ENCODE assay signal across 15 cellular contexts in the genomic region with DNA sequence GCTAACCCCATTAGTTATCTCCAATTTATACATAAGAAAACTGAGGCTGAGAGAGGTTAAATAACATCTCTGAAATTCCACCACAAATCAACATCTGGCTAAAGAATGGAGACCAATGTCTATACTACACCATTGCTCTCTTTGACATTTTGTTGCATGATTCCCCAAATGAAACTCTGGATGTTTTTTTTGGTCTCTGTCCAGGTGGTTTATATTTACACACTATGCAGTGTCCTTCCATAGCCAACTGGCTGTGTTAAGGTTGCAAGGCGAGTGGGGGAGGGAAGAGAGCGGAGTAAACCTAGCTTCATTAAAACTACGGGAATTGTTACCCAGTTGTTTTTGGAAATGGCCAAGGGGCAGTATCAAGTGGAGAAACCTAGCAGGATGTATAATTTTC.
"Had no signal": no experiment of that assay in that cellular context is flagged by ENCODE, and none has a peak within 500 bp of the region (broad histone marks: within the 10 kb centered on the region; RNA-seq: fewer than 3 reads in every experiment).

No MANE protein-coding gene starts in this region.

- H3K27me3 ChIP-seq: gastrocnemius medialis, heart right ventricle, sigmoid colon, upper lobe of right lung had no signal

- H3K9me3 Mint-ChIP-seq: activated CD4-positive, alpha-beta T cell treated with anti-CD3 and anti-CD28 coated beads, Interleukin-2, amount 10 ng/mL, durations not matched to agents 24 days and 14 days; activated naive CD4-positive, alpha-beta T cell treated with anti-CD3 and anti-CD28 coated beads for 36 hours; central memory CD8-positive, alpha-beta T cell; dendritic cell treated with granulocyte-macrophage colony-stimulating factor and Interleukin-4, amounts not matched to agents 40 ng/mL and 50 ng/mL, for 4 days; nephron progenitor cell; WTC11 had no signal

- H3K36me3 ChIP-seq: gastrocnemius medialis, heart right ventricle, sigmoid colon, upper lobe of right lung had no signal

- H3K27me3 Mint-ChIP-seq: activated CD4-positive, alpha-beta T cell treated with anti-CD3 and anti-CD28 coated beads, Interleukin-2, amount 10 ng/mL, durations not matched to agents 24 days and 14 days; dendritic cell treated with granulocyte-macrophage colony-stimulating factor and Interleukin-4, amounts not matched to agents 40 ng/mL and 50 ng/mL, for 4 days had no signal

- H3K4me3 Mint-ChIP-seq: activated CD4-positive, alpha-beta T cell treated with anti-CD3 and anti-CD28 coated beads, Interleukin-2, amount 10 ng/mL, durations not matched to agents 24 days and 14 days; activated naive CD4-positive, alpha-beta T cell treated with anti-CD3 and anti-CD28 coated beads for 36 hours; central memory CD8-positive, alpha-beta T cell; dendritic cell treated with granulocyte-macrophage colony-stimulating factor and Interleukin-4, amounts not matched to agents 40 ng/mL and 50 ng/mL, for 4 days; nephron progenitor cell; WTC11 had no signal

- H3K36me3 Mint-ChIP-seq: WTC11 had no signal

- DNase-seq: activated CD4-positive, alpha-beta T cell treated with anti-CD3 and anti-CD28 coated beads, Interleukin-2, amount 10 ng/mL, durations not matched to agents 24 days and 14 days; activated naive CD4-positive, alpha-beta T cell treated with anti-CD3 and anti-CD28 coated beads for 36 hours; erythroblast; gastrocnemius medialis; heart right ventricle; left ventricle myocardium superior; mesendoderm; nephron progenitor cell; sigmoid colon; stimulated activated CD4-positive, alpha-beta T cell treated with anti-CD3 and anti-CD28 coated beads, Interleukin-2, amount 100 ng/mL, for 48 hours; stimulated activated naive CD4-positive, alpha-beta T cell treated with Interleukin-2 at 50 U/mL for 16 hours; upper lobe of right lung had no signal

- H3K27ac Mint-ChIP-seq: activated CD4-positive, alpha-beta T cell treated with anti-CD3 and anti-CD28 coated beads, Interleukin-2, amount 10 ng/mL, durations not matched to agents 24 days and 14 days; activated naive CD4-positive, alpha-beta T cell treated with anti-CD3 and anti-CD28 coated beads for 36 hours; dendritic cell treated with granulocyte-macrophage colony-stimulating factor and Interleukin-4, amounts not matched to agents 40 ng/mL and 50 ng/mL, for 4 days; nephron progenitor cell; WTC11 had no signal

- ATAC-seq: gastrocnemius medialis, heart right ventricle, left ventricle myocardium superior, upper lobe of right lung, WTC11 had no signal

- H3K4me3 ChIP-seq: gastrocnemius medialis, heart right ventricle, sigmoid colon, upper lobe of right lung had no signal

- H3K4me1 Mint-ChIP-seq: activated CD4-positive, alpha-beta T cell treated with anti-CD3 and anti-CD28 coated beads, Interleukin-2, amount 10 ng/mL, durations not matched to agents 24 days and 14 days; central memory CD8-positive, alpha-beta T cell had no signal

- H3K27ac ChIP-seq: gastrocnemius medialis, heart right ventricle, sigmoid colon, upper lobe of right lung had no signal

- H3K4me1 ChIP-seq: gastrocnemius medialis, sigmoid colon, upper lobe of right lung had no signal
